ENCODE assay signal across 8 cellular contexts in genomic region chr16:28846080-28846932, GRCh38. TPM values are rescaled to one million over a fixed set of nuclear protein-coding genes. Genes with fewer than 3 reads are reported as not detected.
DNase-seq lines count a peak whose midpoint lies in the region; ATAC-seq and TF ChIP-seq lines count a peak whose summit lies in the region.

TUFM (minus strand) TSS chr16:28846348; CDS start chr16:28846269, 79 bp downstream.

- CTCF ChIA-PET in activated CD4-positive, alpha-beta T cell treated with anti-CD3 and anti-CD28 coated beads for 36 hours (lab: Charles Lee) = interaction anchor here (0.7 to 5.0 kb wide), 11 partner anchors 9 to 1217 kb away, joined by 3 to 27 read pairs (median 4); partner anchors contain the start of gene SH2B1

- no peaks in the 10 kb centered on the region for H3K27me3 Mint-ChIP-seq in activated CD4-positive, alpha-beta T cell treated with anti-CD3 and anti-CD28 coated beads for 36 hours

- H3K36me3 Mint-ChIP-seq in activated CD4-positive, alpha-beta T cell treated with anti-CD3 and anti-CD28 coated beads for 36 hours (ENCODE audit: low read depth) = peaks cover 43% of the 10 kb centered on the region

- ATAC-seq in HG03439 (IDR thresholded peaks at IDR 0.05; ENCODE audit: unreplicated experiment) = peak; percentile 90
- peak; percentile 94 for ATAC-seq in activated CD4-positive, alpha-beta T cell treated with anti-CD3 and anti-CD28 coated beads for 36 hours

- H3K4me1 Mint-ChIP-seq in activated CD4-positive, alpha-beta T cell treated with anti-CD3 and anti-CD28 coated beads for 36 hours = peaks cover 23% of the 10 kb centered on the region

- intact Hi-C loops in activated CD4-positive, alpha-beta T cell treated with anti-CD3 and anti-CD28 coated beads for 36 hours (cut with DNase I, micrococcal nuclease) = loop anchor here (1.0 to 5.0 kb wide), 12 partner anchors 17 to 961 kb away; partner anchors contain the start of genes NFATC2IP (in 2 of the 2), SH2B1 (in 2 of the 2), CLN3 (in 1 of the 2) and MAZ (in 1 of the 2)

- peak within 1 kb of the TSS; percentile 97 for H3K4me3 Mint-ChIP-seq in activated CD4-positive, alpha-beta T cell treated with anti-CD3 and anti-CD28 coated beads for 36 hours

- POLR2A ChIA-PET in activated CD4-positive, alpha-beta T cell treated with anti-CD3 and anti-CD28 coated beads for 36 hours (lab: Charles Lee) = interaction anchor here (0.7 to 4.2 kb wide), 7 partner anchors 9 to 104 kb away, joined by 3 to 33 read pairs (median 7); partner anchors contain the start of genes ATXN2L, NFATC2IP and SH2B1

- H3K27ac ChIP-seq in cingulate gyrus (ENCODE audit: low read depth, low read length) = peak within 1 kb of the TSS; percentile 90

- no peaks in the 10 kb centered on the region for H3K9me3 Mint-ChIP-seq in activated CD4-positive, alpha-beta T cell treated with anti-CD3 and anti-CD28 coated beads for 36 hours (ENCODE audit: low read depth)

- H3K27ac Mint-ChIP-seq in activated CD4-positive, alpha-beta T cell treated with anti-CD3 and anti-CD28 coated beads for 36 hours = peak within 1 kb of the TSS; percentile 97

- TF ChIP-seq POLR2A in GM19099 (IDR thresholded peaks at IDR 0.05; ENCODE audit: extremely low read depth, insufficient read length, low read depth) = peak; percentile 76

- DNase-seq in Ammon's horn (ENCODE audit: low spot score) (peak; percentile 100), NCI-H510A treated with DMSO at 0.1 percent for 48 hours (lab: John Stamatoyannopoulos, UW) (peak; percentile 98), kidney glomerular epithelial cell (lab: John Stamatoyannopoulos, UW) (peak; percentile 97)
- peak; percentile 99 for DNase-seq in activated CD4-positive, alpha-beta T cell treated with anti-CD3 and anti-CD28 coated beads for 36 hours
- peak; percentile 91 to 96 (median 94) for DNase-seq in stimulated activated CD4-positive, alpha-beta T cell treated with anti-CD3 and anti-CD28 coated beads, Interleukin-1b, Interleukin-23, amount 100 ng/mL, for 24 hours (ENCODE audit: low read depth in 4 of 4, low spot score in 1 of 4)

RNA-seq across cellular contexts. Expression of gene TUFM, which starts in this region (rescaled TPM):
- 100 to 1,000 TPM; 224 to 241 TPM for total RNA-seq in activated CD4-positive, alpha-beta T cell treated with anti-CD3 and anti-CD28 coated beads for 36 hours

Comparison
In these comparisons a context has a peak if more than half of its experiments do, and no peak if none do; other contexts are left out.
1. Peak in every context shown above with its lines: DNase-seq, ATAC-seq and H3K27ac ChIP-seq.